In genomic region chr6:36506617-36507016, GRCh38 we compare ENCODE assay signal across 21 cellular contexts. TPM values are rescaled to one million over a fixed set of nuclear protein-coding genes. Genes with fewer than 3 reads are reported as not detected.
DNase-seq lines count a peak whose midpoint lies in the region; ATAC-seq, FAIRE-seq and TF ChIP-seq lines count a peak whose summit lies in the region.
"Had no signal": no experiment of that assay in that cellular context is flagged by ENCODE, and none has a peak within 500 bp of the region (broad histone marks: within the 10 kb centered on the region; RNA-seq: fewer than 3 reads in every experiment).

No MANE protein-coding gene starts in this region.

- H3K9ac ChIP-seq in mucosa of rectum (ENCODE audit: low read depth in 1 of 2, low read length in 2 of 2) = no peak overlapping the region

- H3K9me3 ChIP-seq in CD4-positive, alpha-beta T cell (ENCODE audit: control insufficient read depth, low read length) = no peaks in the 10 kb centered on the region
- H3K9me3 ChIP-seq in mucosa of rectum (ENCODE audit: control insufficient read depth in 2 of 2, low read length in 2 of 2) = no peaks in the 10 kb centered on the region
- H3K9me3 ChIP-seq: left lung, right atrium auricular region, tibial artery had no signal

- FAIRE-seq in colon (lab: Jason Lieb, UNC) = peak; percentile 31
- FAIRE-seq: bronchial epithelial cell, D721Med had no signal

- ATAC-seq in activated CD4-positive, CD25-positive, alpha-beta regulatory T cell treated with anti-CD3 and anti-CD28 coated beads, Interleukin-2, amount 50 U/mL, for 24 hours = peak; percentile 20 to 28
- ATAC-seq in CD4-positive, alpha-beta T cell (ENCODE audit: poor library complexity) = peak; percentile 74
- ATAC-seq: left lung; stimulated activated naive B cell treated with anti-CD40 and anti-IgM and Interleukin-4, amounts not matched to agents 10 μg/mL and 1 μg/mL and 100 μg/mL, for 72 hours had no signal

- peaks cover 20 to 49% of the 10 kb centered on the region in 2 donors for H3K4me1 ChIP-seq in mucosa of rectum (ENCODE audit: control insufficient read depth in 2 of 2, insufficient read depth in 2 of 2, low read length in 2 of 2)
- H3K4me1 ChIP-seq: left lung, right atrium auricular region, tibial artery had no signal

- peak overlapping the region; percentile 86 for H3K27ac Mint-ChIP-seq in CD4-positive, alpha-beta T cell
- H3K27ac Mint-ChIP-seq: HFFc6; stimulated activated naive B cell treated with anti-CD40 and anti-IgM and Interleukin-4, amounts not matched to agents 10 μg/mL and 1 μg/mL and 100 μg/mL, for 72 hours had no signal

- no peaks in the 10 kb centered on the region for H3K27me3 ChIP-seq in CD4-positive, alpha-beta T cell (ENCODE audit: control insufficient read depth, insufficient read depth, low read length)
- no peaks in the 10 kb centered on the region for H3K27me3 ChIP-seq in mucosa of rectum (ENCODE audit: control insufficient read depth in 2 of 2, insufficient read depth in 2 of 2, low read length in 2 of 2)
- H3K27me3 ChIP-seq: dorsolateral prefrontal cortex, left lung, right atrium auricular region, tibial artery had no signal

- POLR2A ChIA-PET in CD4-positive, alpha-beta T cell (lab: Charles Lee) = interaction anchor here (1.0 to 2.6 kb wide), 8 partner anchors 9 to 93 kb away, joined by 4 to 10 read pairs (median 5); no protein-coding TSS in a partner anchor

- no peaks in the 10 kb centered on the region for H3K27me3 Mint-ChIP-seq in CD4-positive, alpha-beta T cell
- H3K27me3 Mint-ChIP-seq: stimulated activated naive B cell treated with anti-CD40 and anti-IgM and Interleukin-4, amounts not matched to agents 10 μg/mL and 1 μg/mL and 100 μg/mL, for 72 hours had no signal

- peaks cover 48% of the 10 kb centered on the region for H3K4me1 Mint-ChIP-seq in CD4-positive, alpha-beta T cell (ENCODE audit: low read depth)

- H3K9me3 Mint-ChIP-seq in CD4-positive, alpha-beta T cell = no peaks in the 10 kb centered on the region
- H3K9me3 Mint-ChIP-seq: HFFc6; stimulated activated naive B cell treated with anti-CD40 and anti-IgM and Interleukin-4, amounts not matched to agents 10 μg/mL and 1 μg/mL and 100 μg/mL, for 72 hours had no signal

- CTCF ChIA-PET in CD4-positive, alpha-beta T cell (lab: Charles Lee) = interaction anchor here (0.7 to 1.6 kb wide), 5 partner anchors 39 to 83 kb away, joined by 3 to 6 read pairs (median 4); no protein-coding TSS in a partner anchor

- peak overlapping the region; percentile 64 for H3K4me3 Mint-ChIP-seq in CD4-positive, alpha-beta T cell
- H3K4me3 Mint-ChIP-seq: HFFc6; stimulated activated naive B cell treated with anti-CD40 and anti-IgM and Interleukin-4, amounts not matched to agents 10 μg/mL and 1 μg/mL and 100 μg/mL, for 72 hours had no signal

- peak overlapping the region; percentile 1 to 27 for H3K4me3 ChIP-seq in mucosa of rectum (ENCODE audit: low read length in 2 of 2)
- H3K4me3 ChIP-seq: dorsolateral prefrontal cortex, left lung, right atrium auricular region, tibial artery had no signal

- intact Hi-C loops in CD4-positive, alpha-beta T cell (cut with DNase I, micrococcal nuclease) = loop anchor here in 1 of 2 experiments (2.0 kb wide), 2 partner anchors 40 to 84 kb away; partner anchors contain the start of gene STK38

- no peak for TF ChIP-seq CTCF in CD4-positive, alpha-beta T cell (IDR thresholded peaks at IDR 0.05)

- peaks cover 15 to 31% of the 10 kb centered on the region in 2 donors for H3K36me3 ChIP-seq in mucosa of rectum (ENCODE audit: control insufficient read depth in 2 of 2, insufficient read depth in 2 of 2, low read length in 2 of 2)

- no peak overlapping the region for H3K27ac ChIP-seq in CD4-positive, alpha-beta T cell (ENCODE audit: low read depth, low read length)
- peak overlapping the region; percentile 41 to 69 for H3K27ac ChIP-seq in mucosa of rectum (ENCODE audit: low read depth in 2 of 2, low read length in 2 of 2)
- no peak overlapping the region for H3K27ac ChIP-seq in caudate nucleus (ENCODE audit: low read depth, low read length)
- H3K27ac ChIP-seq: 22Rv1, dorsolateral prefrontal cortex, left lung, right atrium auricular region, tibial artery had no signal

- DNase-seq in activated CD4-positive, CD25-positive, alpha-beta regulatory T cell treated with anti-CD3 and anti-CD28 coated beads, Interleukin-2, amount 50 U/mL, for 72 hours = no peak
- no peak for DNase-seq in CD4-positive, alpha-beta T cell
- DNase-seq in NOMO-1 treated with dmso at 0.1 percent for 144 hours (lab: John Stamatoyannopoulos, UW; ENCODE audit: unreplicated experiment) (no peak), caudate nucleus (lab: John Stamatoyannopoulos, UW) (no peak), NCI-H1436 (lab: John Stamatoyannopoulos, UW) (no peak)
- DNase-seq: activated CD4-positive, alpha-beta T cell treated with anti-CD3 and anti-CD28 coated beads for 48 hours; dorsolateral prefrontal cortex; HFFc6; left lung; NCI-H2029 treated with DMSO at 0.1 percent for 48 hours; NCI-H446 treated with DMSO at 0.1 percent for 48 hours; stimulated activated CD4-positive, alpha-beta T cell treated with anti-CD3 and anti-CD28 coated beads, Interleukin-15, amount 100 ng/mL, for 24 hours; stimulated activated naive B cell treated with anti-CD40 and anti-IgM and Interleukin-4, amounts not matched to agents 10 μg/mL and 1 μg/mL and 100 μg/mL, for 72 hours; tibial artery had no signal

- peaks cover 89% of the 10 kb centered on the region for H3K36me3 Mint-ChIP-seq in CD4-positive, alpha-beta T cell (ENCODE audit: low read depth)

RNA-seq across cellular contexts. Expression of gene STK38, which starts 40.7 kb away (rescaled TPM):
- total RNA-seq in CD4-positive, alpha-beta T cell = 10 to 100 TPM; 47.0 to 48.4 TPM

Comparison
In these comparisons a context has a peak if more than half of its experiments do, and no peak if none do; other contexts are left out.
1. H3K27ac ChIP-seq: peak in mucosa of rectum (2 of 2); none in CD4-positive, alpha-beta T cell (single experiment) and caudate nucleus (single experiment).